ENCODE assay signal across 8 cellular contexts in the genomic region with DNA sequence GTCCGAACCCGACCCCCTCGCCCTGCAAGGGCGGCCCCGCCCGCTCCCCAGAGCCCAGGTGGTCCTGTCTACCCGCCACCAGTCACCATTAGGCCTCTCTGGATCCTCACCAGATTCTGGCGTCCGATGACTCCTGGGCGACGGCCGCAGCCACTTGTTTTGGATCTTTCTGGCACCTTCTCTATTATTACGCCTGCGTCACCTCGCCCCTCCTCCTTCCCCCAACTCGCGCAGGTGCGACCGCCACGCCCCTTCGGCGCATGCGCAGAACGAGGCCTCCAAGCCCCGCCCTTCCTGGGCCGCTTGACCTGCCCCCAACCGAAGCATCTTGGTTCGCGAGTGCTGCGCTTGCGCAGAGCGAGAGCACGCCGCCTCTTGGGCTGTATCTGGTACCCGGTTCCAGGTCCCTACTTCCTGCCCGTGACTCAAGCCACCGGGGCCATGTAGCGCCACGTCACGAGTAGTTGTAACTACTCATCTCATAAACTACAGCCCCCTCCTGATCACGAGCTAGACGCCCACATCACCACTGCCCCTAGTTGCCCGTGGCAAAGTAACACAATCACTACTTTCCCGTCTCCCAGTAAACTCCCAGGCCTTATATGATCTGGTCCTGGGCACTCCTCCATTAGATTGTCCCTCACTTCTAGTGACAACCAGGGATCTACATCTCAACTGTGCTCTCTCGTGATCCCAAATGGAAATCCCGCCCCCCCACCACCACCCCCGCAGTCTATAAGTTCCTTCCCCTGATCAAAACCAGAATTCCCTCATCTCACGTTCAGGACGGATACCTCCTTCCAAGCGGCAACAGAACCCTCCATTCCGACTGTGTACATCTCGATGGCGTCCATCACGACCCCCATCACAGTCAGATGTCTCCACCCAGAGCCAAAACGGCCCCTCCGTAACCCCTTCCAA. TPM values are rescaled to one million over a fixed set of nuclear protein-coding genes. Genes with fewer than 3 reads are reported as not detected.
DNase-seq lines count a peak whose midpoint lies in the region; ATAC-seq, FAIRE-seq and TF ChIP-seq lines count a peak whose summit lies in the region.

A gene with protein sequence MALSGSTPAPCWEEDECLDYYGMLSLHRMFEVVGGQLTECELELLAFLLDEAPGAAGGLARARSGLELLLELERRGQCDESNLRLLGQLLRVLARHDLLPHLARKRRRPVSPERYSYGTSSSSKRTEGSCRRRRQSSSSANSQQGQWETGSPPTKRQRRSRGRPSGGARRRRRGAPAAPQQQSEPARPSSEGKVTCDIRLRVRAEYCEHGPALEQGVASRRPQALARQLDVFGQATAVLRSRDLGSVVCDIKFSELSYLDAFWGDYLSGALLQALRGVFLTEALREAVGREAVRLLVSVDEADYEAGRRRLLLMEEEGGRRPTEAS (minus strand): TSS at position 156 of the 921 bp plus-strand sequence. CDS start 670 bp downstream, outside the sequence.

- H3K27ac ChIP-seq in keratinocyte (ENCODE audit: control insufficient read depth, insufficient read depth, low read length): peak within 1 kb of the TSS; percentile 90

- peaks cover 73% of the 10 kb centered on the region for H3K79me2 ChIP-seq in keratinocyte (ENCODE audit: control insufficient read depth, insufficient read depth, low read length)

- no peaks in the 10 kb centered on the region for H3K9me3 ChIP-seq in keratinocyte (ENCODE audit: control insufficient read depth, low read depth, low read length)

- DNase-seq in AG08396 (ENCODE audit: low spot score) (peak; percentile 98), NCI-H446 treated with DMSO at 0.1 percent for 48 hours (lab: John Stamatoyannopoulos, UW) (peak; percentile 89), cerebellar cortex (ENCODE audit: low spot score) (peak; percentile 96), keratinocyte (ENCODE audit: low read depth, low spot score) (peak; percentile 99)
- peak; percentile 100 for DNase-seq in stimulated activated CD4-positive, alpha-beta T cell treated with anti-CD3 and anti-CD28 coated beads, Interleukin-15, amount 100 ng/mL, for 1 hour (ENCODE audit: low read depth in 1 of 2, low spot score in 1 of 2)

- H3K4me3 ChIP-seq in keratinocyte (ENCODE audit: control insufficient read depth in 2 of 3, extremely low read depth in 1 of 3, insufficient read depth in 2 of 3, low read depth in 1 of 3, low read length in 3 of 3): peak within 1 kb of the TSS; percentile 80 to 93 (median 92)

- H3K4me2 ChIP-seq in keratinocyte (ENCODE audit: control insufficient read depth, extremely low read depth, insufficient read depth, low read depth, low read length): peak within 1 kb of the TSS; percentile 92

- peak within 1 kb of the TSS; percentile 82 for H3K9ac ChIP-seq in keratinocyte (ENCODE audit: control insufficient read depth, extremely low read depth, insufficient read depth, low read length)

- ATAC-seq in GM19035 (IDR thresholded peaks at IDR 0.05; ENCODE audit: unreplicated experiment): peak; percentile 68
- peak; percentile 69 for ATAC-seq in HG03354 (IDR thresholded peaks at IDR 0.05; ENCODE audit: poor library complexity, severe bottlenecking, unreplicated experiment)
- ATAC-seq in activated CD4-positive, CD25-positive, alpha-beta regulatory T cell treated with anti-CD3 and anti-CD28 coated beads, Interleukin-2, amount 50 U/mL, for 24 hours: peak; percentile 76 to 77

- TF ChIP-seq CTCF in keratinocyte (optimal IDR thresholded peaks at IDR 0.05 in 1 of 3, IDR thresholded peaks at IDR 0.05 in 1 of 3, conservative IDR thresholded peaks at IDR 0.05 in 1 of 3; ENCODE audit: extremely low read depth in 1 of 3, insufficient read depth in 2 of 3, low read length in 3 of 3): peak in 1 of 3 experiments; percentile 6

- FAIRE-seq in keratinocyte (lab: Jason Lieb, UNC): peak; percentile 86

- H3K4me1 ChIP-seq in keratinocyte (ENCODE audit: control insufficient read depth, extremely low read depth, insufficient read depth, low read length): peaks cover 35% of the 10 kb centered on the region

- dilution Hi-C loops in keratinocyte (cut with MboI; ENCODE audit: extremely low pct_ligation_motif_present, low sequenced_read_pairs): no loop called here

- no peaks in the 10 kb centered on the region for H3K27me3 ChIP-seq in keratinocyte (ENCODE audit: control insufficient read depth, extremely low read depth, insufficient read depth, low read length)

- H2AFZ ChIP-seq in keratinocyte (ENCODE audit: control insufficient read depth, low read length): peak within 1 kb of the TSS; percentile 86

- H4K20me1 ChIP-seq in keratinocyte (ENCODE audit: control insufficient read depth, extremely low read depth, insufficient read depth, low read length): peaks cover 6% of the 10 kb centered on the region

- H3K36me3 ChIP-seq in keratinocyte (ENCODE audit: control insufficient read depth in 2 of 2, extremely low read depth in 1 of 2, insufficient read depth in 2 of 2, low read length in 2 of 2): peaks cover 14 to 31% of the 10 kb centered on the region in 2 experiments

- H3K9me1 ChIP-seq in keratinocyte (ENCODE audit: control insufficient read depth, extremely low read depth, insufficient read depth, low read length): peaks cover 2% of the 10 kb centered on the region

RNA-seq across cellular contexts. Expression of the gene that starts here (rescaled TPM):
- 17.1 to 29.8 TPM (median 20.8 TPM) in 3 replicates for polyA plus RNA-seq in keratinocyte
- 6.6 TPM for polyA plus RNA-seq in keratinocyte (2011; ENCODE audit: low read depth)
- polyA plus RNA-seq in keratinocyte (2011; cell fraction: cytosol; rRNA removed): 14.3 and 23.0 TPM in 2 replicates
- 15.9 and 20.4 TPM in 2 replicates for polyA plus RNA-seq in keratinocyte (2011; cell fraction: nucleus; rRNA removed)
- 17.4 and 40.6 TPM in 2 replicates for polyA plus RNA-seq in keratinocyte (2012; ENCODE audit: low replicate concordance)
- polyA minus RNA-seq in keratinocyte: 11.1 to 19.3 TPM (median 18.1 TPM) in 3 replicates
- polyA minus RNA-seq in keratinocyte (2011; cell fraction: cytosol; rRNA and poly(A)+ RNA removed): 15.7 TPM
- polyA minus RNA-seq in keratinocyte (2011; cell fraction: nucleus; rRNA and poly(A)+ RNA removed): 6.4 and 8.7 TPM in 2 replicates

Comparison
In these comparisons a context has a peak if more than half of its experiments do, and no peak if none do; other contexts are left out.
1. Peak in every context shown above with its lines: DNase-seq, ATAC-seq, H3K4me3 ChIP-seq and H3K27ac ChIP-seq.